In the genomic region with DNA sequence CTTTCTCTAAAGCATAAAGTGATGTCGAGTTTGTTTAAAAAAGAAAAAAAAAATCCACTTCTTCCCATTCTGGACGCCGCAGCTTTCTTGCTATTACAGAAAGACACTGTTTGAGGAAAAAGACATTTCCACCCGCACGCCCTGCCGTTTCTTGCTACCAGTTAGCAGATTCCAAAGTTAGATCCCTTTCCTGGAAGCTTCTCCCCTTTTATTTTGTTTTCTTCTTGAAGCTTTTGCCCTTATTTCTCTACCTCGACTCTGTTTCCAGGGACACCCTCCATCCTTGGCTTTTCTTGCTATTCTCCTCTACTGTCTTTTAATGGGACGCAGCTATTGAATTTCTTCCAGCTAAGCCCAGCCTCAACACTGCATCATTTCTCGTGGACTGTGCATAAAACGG, we compare ENCODE assay signal across 17 cellular contexts. TPM values are rescaled to one million over a fixed set of nuclear protein-coding genes. Genes with fewer than 3 reads are reported as not detected.
DNase-seq lines count a peak whose midpoint lies in the region; ATAC-seq and TF ChIP-seq lines count a peak whose summit lies in the region.
"Had no signal": no experiment of that assay in that cellular context is flagged by ENCODE, and none has a peak within 500 bp of the region (broad histone marks: within the 10 kb centered on the region; RNA-seq: fewer than 3 reads in every experiment).

No MANE protein-coding gene starts in this region.

- peak overlapping the region; percentile 65 for H3K4me3 ChIP-seq in WI38 (ENCODE audit: low read depth, low read length)
- H3K4me3 ChIP-seq in hepatocyte = no peak overlapping the region
- peak overlapping the region; percentile 54 for H3K4me3 ChIP-seq in retinal pigment epithelial cell (ENCODE audit: low read length)
- H3K4me3 ChIP-seq: HAP-1 had no signal

- no peaks in the 10 kb centered on the region for H3K79me2 ChIP-seq in hepatocyte

- ATAC-seq in GM18517 (IDR thresholded peaks at IDR 0.05; ENCODE audit: unreplicated experiment) (no peak), GM18870 (IDR thresholded peaks at IDR 0.05; ENCODE audit: unreplicated experiment) (no peak)
- ATAC-seq: gastroesophageal sphincter, left ventricle myocardium superior had no signal

- no peak overlapping the region for H3K27ac Mint-ChIP-seq in HFFc6
- H3K27ac Mint-ChIP-seq: progenitor cell of endocrine pancreas had no signal

- no peaks in the 10 kb centered on the region for H3K9me3 ChIP-seq in hepatocyte (ENCODE audit: low read depth)
- H3K9me3 ChIP-seq: gastroesophageal sphincter, HAP-1 had no signal

- H3K4me2 ChIP-seq in hepatocyte = peak overlapping the region; percentile 97

- H3K27me3 Mint-ChIP-seq in HFFc6 (ENCODE audit: insufficient read depth) = peaks cover 27% of the 10 kb centered on the region

- no peaks in the 10 kb centered on the region for H4K20me1 ChIP-seq in hepatocyte (ENCODE audit: insufficient read depth, poor library complexity, severe bottlenecking)

- H3K4me1 Mint-ChIP-seq in HFFc6 (ENCODE audit: low read depth) = peaks cover 29% of the 10 kb centered on the region

- no peaks in the 10 kb centered on the region for H3K9me3 Mint-ChIP-seq in HFFc6

- no peaks in the 10 kb centered on the region for H3K36me3 ChIP-seq in hepatocyte (replicated peaks; ENCODE audit: insufficient read depth, low read depth)
- H3K36me3 ChIP-seq: gastroesophageal sphincter, HAP-1 had no signal

- H2AFZ ChIP-seq in hepatocyte = no peak overlapping the region

- H3K27me3 ChIP-seq in hepatocyte = peaks cover 55% of the 10 kb centered on the region

- no peak for TF ChIP-seq CTCF in HFFc6 (IDR thresholded peaks at IDR 0.05)
- TF ChIP-seq CTCF in WI38 (IDR thresholded peaks at IDR 0.05; ENCODE audit: low read depth, low read length) = no peak
- TF ChIP-seq CTCF in hepatocyte (IDR thresholded peaks at IDR 0.05; ENCODE audit: poor library complexity) = no peak
- no peak for TF ChIP-seq CTCF in retinal pigment epithelial cell (conservative IDR thresholded peaks at IDR 0.05; ENCODE audit: low read depth, low read length)

- H3K4me1 ChIP-seq in hepatocyte (ENCODE audit: insufficient read depth) = peaks cover 20% of the 10 kb centered on the region
- H3K4me1 ChIP-seq: HAP-1 had no signal

- DNase-seq in HFFc6 (no peak), hepatocyte (ENCODE audit: low spot score) (no peak), retinal pigment epithelial cell (ENCODE audit: low read depth) (no peak), SHP77 (lab: John Stamatoyannopoulos, UW) (no peak)
- no peak for DNase-seq in activated effector memory CD4-positive, alpha-beta T cell treated with anti-CD3 and anti-CD28 coated beads, Interleukin-2, amount 50 U/mL, for 16 hours
- DNase-seq: activated CD4-positive, alpha-beta T cell treated with anti-CD3 and anti-CD28 coated beads, Interleukin-2, amount 50 U/mL, for 4 hours; activated naive CD4-positive, alpha-beta T cell treated with Interleukin-2 at 50 U/mL for 16 hours; Calu3; left ventricle myocardium superior; NCI-H1694 treated with DMSO at 0.1 percent for 48 hours had no signal

- 12% methylated on average over 10 of the region's 10 CpGs for WGBS in hepatocyte (ENCODE audit: low lambda C conversion rate, missing lambda C conversion rate)

- H3K36me3 Mint-ChIP-seq in HFFc6 (ENCODE audit: low read depth) = no peaks in the 10 kb centered on the region

- H3K4me3 Mint-ChIP-seq in HFFc6 = peak overlapping the region; percentile 31; the same call in 1 of the 2 replicates

- no peak overlapping the region for H3K27ac ChIP-seq in hepatocyte
- H3K27ac ChIP-seq: gastroesophageal sphincter had no signal

- no peaks in the 10 kb centered on the region for H3K9me2 ChIP-seq in hepatocyte (replicated peaks; ENCODE audit: insufficient read depth)

RNA-seq across cellular contexts. Expression of gene GRIA4, which starts 1.5 kb away (rescaled TPM):
- not detected for total RNA-seq in HFFc6 (2021; fragmentation: NEBNext Ultra II Directional; extraction: Animal tissue kit (Norgen Biotek cat#: 25700))
- 2.0 and 3.7 TPM in 2 replicates for total RNA-seq in hepatocyte
- 1.3 and 1.9 TPM in 2 replicates for polyA plus RNA-seq in hepatocyte
- total RNA-seq: Calu3; left ventricle myocardium superior; T-helper 1 cell treated with Interleukin-12 subunit alpha and Interleukin-12 subunit beta and Interleukin-4 antibody, amounts not matched to agents 30 ng/mL and 1 ng/mL, for 36 hours had no signal
